Comparison of ENCODE assay signal across 10 cellular contexts in genomic region chr2:160516547-160517365, GRCh38. TPM values are rescaled to one million over a fixed set of nuclear protein-coding genes. Genes with fewer than 3 reads are reported as not detected.
A peak's percentile ranks its signal among the peaks of the same experiment; 100 is the strongest.
DNase-seq lines count a peak whose midpoint lies in the region; ATAC-seq and TF ChIP-seq lines count a peak whose summit lies in the region.
"Had no signal": no experiment of that assay in that cellular context is flagged by ENCODE, and none has a peak within 500 bp of the region (broad histone marks: within the 10 kb centered on the region; RNA-seq: fewer than 3 reads in every experiment).

No MANE protein-coding gene starts in this region.

- no peaks in the 10 kb centered on the region for H3K79me2 ChIP-seq in smooth muscle cell (ENCODE audit: low read depth)

- WGBS in smooth muscle cell (ENCODE audit: low lambda C conversion rate): 50% methylated on average over 10 of the region's 10 CpGs

- no peaks in the 10 kb centered on the region for H3K9me3 ChIP-seq in smooth muscle cell (replicated peaks; ENCODE audit: low read depth)

- H3K4me2 ChIP-seq in smooth muscle cell: peak overlapping the region; percentile 47

- no peak overlapping the region for H3K9ac ChIP-seq in smooth muscle cell (ENCODE audit: low read depth)

- peak overlapping the region; percentile 58 for H3K27ac ChIP-seq in smooth muscle cell (ENCODE audit: low read depth)
- H3K27ac ChIP-seq: cardiac muscle cell had no signal

- H3K27ac Mint-ChIP-seq in activated CD8-positive, alpha-beta memory T cell treated with anti-CD3 and anti-CD28 coated beads, Interleukin-2, amount 10 ng/mL, durations not matched to agents 7 days and 5 days: peak overlapping the region; percentile 18
- H3K27ac Mint-ChIP-seq in activated naive CD8-positive, alpha-beta T cell: peak overlapping the region; percentile 23

- H3K36me3 ChIP-seq in smooth muscle cell (ENCODE audit: low read depth): no peaks in the 10 kb centered on the region
- H3K36me3 ChIP-seq: cardiac muscle cell had no signal

- no peak overlapping the region for H3K4me3 Mint-ChIP-seq in activated CD8-positive, alpha-beta memory T cell treated with anti-CD3 and anti-CD28 coated beads, Interleukin-2, amount 10 ng/mL, durations not matched to agents 7 days and 5 days
- H3K4me3 Mint-ChIP-seq in activated naive CD8-positive, alpha-beta T cell: peak overlapping the region; percentile 1

- H3K4me3 ChIP-seq in smooth muscle cell: no peak overlapping the region
- H3K4me3 ChIP-seq: cardiac muscle cell had no signal

- no peaks in the 10 kb centered on the region for H3K27me3 ChIP-seq in smooth muscle cell (ENCODE audit: low read depth)
- H3K27me3 ChIP-seq: cardiac muscle cell had no signal

- DNase-seq in activated CD8-positive, alpha-beta memory T cell treated with anti-CD3 and anti-CD28 coated beads, Interleukin-2, amount 10 ng/mL, durations not matched to agents 7 days and 5 days: peak; percentile 43
- no peak for DNase-seq in activated CD8-positive, alpha-beta memory T cell treated with anti-CD3 and anti-CD28 coated beads, Interleukin-2, amount 50 U/mL, for 4 hours
- DNase-seq in smooth muscle cell (lab: John Stamatoyannopoulos, UW; ENCODE audit: unreplicated experiment): no peak
- DNase-seq: AML-193 had no signal

- H3K9me3 Mint-ChIP-seq in activated CD8-positive, alpha-beta memory T cell treated with anti-CD3 and anti-CD28 coated beads, Interleukin-2, amount 10 ng/mL, durations not matched to agents 7 days and 5 days (ENCODE audit: low read depth): no peaks in the 10 kb centered on the region
- no peaks in the 10 kb centered on the region for H3K9me3 Mint-ChIP-seq in activated naive CD8-positive, alpha-beta T cell (ENCODE audit: low read depth)

- CTCF ChIA-PET in activated CD8-positive, alpha-beta memory T cell treated with anti-CD3 and anti-CD28 coated beads, Interleukin-2, amount 10 ng/mL, durations not matched to agents 7 days and 5 days (lab: Charles Lee): interaction anchor here (1.1 to 1.3 kb wide), 2 partner anchors 19 to 87 kb away, joined by 3 read pairs; no protein-coding TSS in a partner anchor

- H3K27me3 Mint-ChIP-seq in activated CD8-positive, alpha-beta memory T cell treated with anti-CD3 and anti-CD28 coated beads, Interleukin-2, amount 10 ng/mL, durations not matched to agents 7 days and 5 days: no peaks in the 10 kb centered on the region
- no peaks in the 10 kb centered on the region for H3K27me3 Mint-ChIP-seq in activated naive CD8-positive, alpha-beta T cell

- no peaks in the 10 kb centered on the region for H3F3A ChIP-seq in smooth muscle cell (ENCODE audit: low read depth)

- no peaks in the 10 kb centered on the region for H3K4me1 ChIP-seq in smooth muscle cell (ENCODE audit: low read depth)

- ATAC-seq in activated CD8-positive, alpha-beta memory T cell treated with anti-CD3 and anti-CD28 coated beads, Interleukin-2, amount 10 ng/mL, durations not matched to agents 7 days and 5 days: peak; percentile 72
- ATAC-seq in HG02973 (IDR thresholded peaks at IDR 0.05; ENCODE audit: unreplicated experiment) (peak; percentile 71), HG02970 (IDR thresholded peaks at IDR 0.05; ENCODE audit: low FRiP score, unreplicated experiment) (no peak), GM19455 (IDR thresholded peaks at IDR 0.05; ENCODE audit: unreplicated experiment) (no peak), HG03196 (IDR thresholded peaks at IDR 0.05; ENCODE audit: unreplicated experiment) (no peak)

- H3K4me1 Mint-ChIP-seq in activated CD8-positive, alpha-beta memory T cell treated with anti-CD3 and anti-CD28 coated beads, Interleukin-2, amount 10 ng/mL, durations not matched to agents 7 days and 5 days: peaks cover 17% of the 10 kb centered on the region
- H3K4me1 Mint-ChIP-seq in activated naive CD8-positive, alpha-beta T cell (ENCODE audit: low read depth): peaks cover 26% of the 10 kb centered on the region

- no peaks in the 10 kb centered on the region for H4K20me1 ChIP-seq in smooth muscle cell (ENCODE audit: low read depth)

- H3K36me3 Mint-ChIP-seq in activated CD8-positive, alpha-beta memory T cell treated with anti-CD3 and anti-CD28 coated beads, Interleukin-2, amount 10 ng/mL, durations not matched to agents 7 days and 5 days: no peaks in the 10 kb centered on the region
- H3K36me3 Mint-ChIP-seq in activated naive CD8-positive, alpha-beta T cell: no peaks in the 10 kb centered on the region

- TF ChIP-seq CTCF in smooth muscle cell (IDR thresholded peaks at IDR 0.05; ENCODE audit: borderline replicate concordance, insufficient read depth, poor library complexity, severe bottlenecking): no peak

- H2AFZ ChIP-seq in smooth muscle cell (ENCODE audit: low read depth): peak overlapping the region; percentile 24

RNA-seq across cellular contexts. Expression of gene RBMS1, which starts 23.1 kb away (rescaled TPM):
- 10 to 100 TPM; 41.8 to 54.9 TPM for total RNA-seq in activated CD8-positive, alpha-beta memory T cell treated with anti-CD3 and anti-CD28 coated beads, Interleukin-2, amount 10 ng/mL, durations not matched to agents 7 days and 5 days
- total RNA-seq in smooth muscle cell: 142 and 160 TPM in 2 replicates
- 103 and 116 TPM in 2 replicates for polyA plus RNA-seq in smooth muscle cell

Comparison
In these comparisons a context has a peak if more than half of its experiments do, and no peak if none do; other contexts are left out.
1. ATAC-seq: peak in activated CD8-positive, alpha-beta memory T cell treated with anti-CD3 and anti-CD28 coated beads, Interleukin-2, amount 10 ng/mL, durations not matched to agents 7 days and 5 days (single experiment) and HG02973 (single experiment); none in HG02970 (single experiment), GM19455 (single experiment) and HG03196 (single experiment).